8 cellular contexts compared by ENCODE assay signal in genomic region chr1:71080782-71081696, GRCh38.
DNase-seq lines count a peak whose midpoint lies in the region; ATAC-seq and TF ChIP-seq lines count a peak whose summit lies in the region.

TSS of gene ZRANB2 (minus strand) at chr1:71081035. CDS start at chr1:71080995, 40 bp downstream.

- peak within 1 kb of the TSS; percentile 68 for H3K4me3 ChIP-seq in choroid plexus epithelial cell (ENCODE audit: low read depth, low read length)

- DNase-seq in AML-193 (lab: John Stamatoyannopoulos, UW) (peak; percentile 91 to 97), NCI-H510A (lab: John Stamatoyannopoulos, UW) (peak; percentile 95), choroid plexus epithelial cell (ENCODE audit: low read depth) (peak; percentile 97), kidney glomerular epithelial cell (lab: John Stamatoyannopoulos, UW) (peak; percentile 98)
- DNase-seq in activated CD4-positive, alpha-beta T cell treated with anti-CD3 and anti-CD28 coated beads for 24 hours (ENCODE audit: low read depth in 2 of 2), result peak; percentile 80 to 83
- peak; percentile 73 to 81 (median 78) for DNase-seq in stimulated activated CD4-positive, alpha-beta T cell treated with anti-CD3 and anti-CD28 coated beads, Interleukin-1b, Interleukin-23, amount 100 ng/mL, for 24 hours (ENCODE audit: low read depth in 4 of 4, low spot score in 1 of 4)

- peak; percentile 99 for ATAC-seq in GM19043 (IDR thresholded peaks at IDR 0.05; ENCODE audit: low read depth, unreplicated experiment)
- ATAC-seq in HG03432 (IDR thresholded peaks at IDR 0.05; ENCODE audit: unreplicated experiment), result peak; percentile 99

- TF ChIP-seq CTCF in choroid plexus epithelial cell (conservative IDR thresholded peaks at IDR 0.05; ENCODE audit: low read depth, low read length), result peak; percentile 79

Comparison
In these comparisons a context has a peak if more than half of its experiments do, and no peak if none do; other contexts are left out.
1. Peak in every context shown above with its lines: DNase-seq, ATAC-seq and H3K4me3 ChIP-seq.